Comparison of ENCODE assay signal across 19 cellular contexts in the genomic region with DNA sequence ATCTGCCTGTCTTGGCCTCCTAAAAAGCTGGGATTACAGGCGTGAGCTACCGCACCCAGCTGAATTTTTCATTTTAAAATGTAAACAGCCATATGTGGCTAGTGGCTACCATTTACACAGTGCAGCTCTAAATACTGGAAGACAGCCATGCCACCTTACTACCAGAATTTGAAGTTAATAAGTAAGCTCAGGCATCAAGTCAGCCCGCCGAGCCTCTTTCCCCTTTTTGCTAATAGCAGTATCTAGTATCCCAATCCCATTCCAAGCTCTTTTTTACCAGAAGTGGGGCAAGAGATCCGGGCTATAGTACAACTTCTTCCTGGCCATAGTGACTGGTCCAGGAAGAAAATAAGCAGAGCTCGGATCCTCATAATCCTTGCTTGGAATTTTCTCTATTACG. TPM values are rescaled to one million over a fixed set of nuclear protein-coding genes. Genes with fewer than 3 reads are reported as not detected.
A peak's percentile ranks its signal among the peaks of the same experiment; 100 is the strongest.
DNase-seq lines count a peak whose midpoint lies in the region; ATAC-seq, FAIRE-seq and TF ChIP-seq lines count a peak whose summit lies in the region.
"Had no signal": no experiment of that assay in that cellular context is flagged by ENCODE, and none has a peak within 500 bp of the region (broad histone marks: within the 10 kb centered on the region; RNA-seq: fewer than 3 reads in every experiment).

No MANE protein-coding gene starts in this region.

- TF ChIP-seq POLR2A in body of pancreas (IDR thresholded peaks at IDR 0.05) (no peak), HepG2 (IDR thresholded peaks at IDR 0.05; ENCODE audit: insufficient read depth in 1 of 2, low read depth in 2 of 2, low read length in 2 of 2) (no peak)

- peaks cover 0 to 7% of the 10 kb centered on the region in 2 donors for H3K36me3 ChIP-seq in body of pancreas (replicated peaks in 1 of 2; ENCODE audit: insufficient read depth in 1 of 2, low read depth in 2 of 2)
- peaks cover 0 to 13% of the 10 kb centered on the region in 2 experiments; a peak in 2 of 5 replicates for H3K36me3 ChIP-seq in HepG2 (replicated peaks in 1 of 2; ENCODE audit: control insufficient read depth in 1 of 2, insufficient read depth in 2 of 2, low read length in 2 of 2)

- H3K4me3 ChIP-seq in AG04450 (ENCODE audit: low read depth, low read length) = no peak overlapping the region
- no peak overlapping the region for H3K4me3 ChIP-seq in body of pancreas
- H3K4me3 ChIP-seq in HepG2 (replicated peaks in 1 of 3; ENCODE audit: insufficient read depth in 1 of 3, low read depth in 2 of 3, low read length in 3 of 3) = no peak overlapping the region
- H3K4me3 ChIP-seq: GM12878, GM23248 had no signal

- DNase-seq in AG04450 (ENCODE audit: low read depth, low spot score) = no peak
- peak in 3 of 4 donors; percentile 24 to 29 (median 28) for DNase-seq in body of pancreas
- no peak for DNase-seq in HepG2 (ENCODE audit: low spot score)
- DNase-seq in progenitor cell of endocrine pancreas (ENCODE audit: low spot score, unreplicated experiment) = no peak
- DNase-seq in activated CD4-positive, alpha-beta T cell treated with anti-CD3 and anti-CD28 coated beads for 48 hours = no peak
- DNase-seq in activated CD4-positive, CD25-positive, alpha-beta regulatory T cell (lab: John Stamatoyannopoulos, UW) = no peak
- no peak for DNase-seq in DMS79 (lab: John Stamatoyannopoulos, UW)
- DNase-seq: ACHN; C1 segment of cervical spinal cord; Calu3; CD4-positive, alpha-beta T cell; DMS 273 treated with DMSO at 0.1 percent for 48 hours; GM23248 had no signal

- 43 to 47% methylated on average over 7 of the region's 7 CpGs for WGBS in body of pancreas, 2 donors
- WGBS in HepG2 (ENCODE audit: low lambda C conversion rate) = 60% methylated on average over 7 of the region's 7 CpGs

- H3K79me2 ChIP-seq in HepG2 (ENCODE audit: insufficient read depth, low read length) = no peaks in the 10 kb centered on the region

- H3K4me3 Mint-ChIP-seq in progenitor cell of endocrine pancreas (ENCODE audit: low read depth) = no peak overlapping the region
- H3K4me3 Mint-ChIP-seq: B cell; CD4-positive, alpha-beta T cell had no signal

- FAIRE-seq in HepG2 (lab: Jason Lieb, UNC) = no peak
- FAIRE-seq: GM12878, GM18507, H54 had no signal

- TF ChIP-seq RAD21 in HepG2 (CRISPR knock-in tag; IDR thresholded peaks at IDR 0.05) = no peak

- H3K9me3 ChIP-seq in AG04450 (ENCODE audit: control insufficient read depth, insufficient read depth, low read length) (no peaks in the 10 kb centered on the region), body of pancreas (no peaks in the 10 kb centered on the region), HepG2 (ENCODE audit: low read length) (no peaks in the 10 kb centered on the region)

- no peak overlapping the region for H3K9ac ChIP-seq in HepG2 (ENCODE audit: insufficient read depth, low read depth, low read length)
- H3K9ac ChIP-seq: GM23248 had no signal

- no peaks in the 10 kb centered on the region for H3K9me3 Mint-ChIP-seq in progenitor cell of endocrine pancreas (ENCODE audit: low read depth)
- H3K9me3 Mint-ChIP-seq: CD4-positive, alpha-beta T cell had no signal

- BruUV-seq in HepG2 (replicated peaks; lab: Mats Ljungman, UMichigan) = no TSS peak

- peak overlapping the region; percentile 33 for H3K27ac Mint-ChIP-seq in progenitor cell of endocrine pancreas
- H3K27ac Mint-ChIP-seq: B cell; CD4-positive, alpha-beta T cell had no signal

- peaks cover 4% of the 10 kb centered on the region for H3K36me3 Mint-ChIP-seq in progenitor cell of endocrine pancreas (ENCODE audit: insufficient read depth)

- H3K4me1 Mint-ChIP-seq in progenitor cell of endocrine pancreas (ENCODE audit: low read depth) = no peaks in the 10 kb centered on the region
- H3K4me1 Mint-ChIP-seq: B cell had no signal

- H4K20me1 ChIP-seq in HepG2 (ENCODE audit: insufficient read depth, low read length) = no peaks in the 10 kb centered on the region

- TF ChIP-seq CTCF in AG04450 (IDR thresholded peaks at IDR 0.05; ENCODE audit: low read depth, low read length) (no peak), body of pancreas (IDR thresholded peaks at IDR 0.05) (no peak), HepG2 (CRISPR knock-in tag; IDR thresholded peaks at IDR 0.05) (no peak), progenitor cell of endocrine pancreas (IDR thresholded peaks at IDR 0.05; ENCODE audit: unreplicated experiment) (no peak)

- H3K4me2 ChIP-seq in HepG2 (ENCODE audit: low read depth, low read length) = no peak overlapping the region

- H3K4me1 ChIP-seq in body of pancreas (peaks cover 4% of the 10 kb centered on the region), HepG2 (ENCODE audit: insufficient read depth, low read length) (peaks cover 9% of the 10 kb centered on the region; the same call in 1 of the 2 replicates)

- TF ChIP-seq EP300 in HepG2 (IDR thresholded peaks at IDR 0.05; ENCODE audit: low read depth in 2 of 2, low read length in 2 of 2) = no peak
- no peak for TF ChIP-seq EP300 in HepG2 (CRISPR knock-in tag; IDR thresholded peaks at IDR 0.05; ENCODE audit: borderline replicate concordance)

- peak overlapping the region; percentile 15 for H2AFZ ChIP-seq in HepG2 (ENCODE audit: low read length)
- H2AFZ ChIP-seq: GM23248 had no signal

- intact Hi-C loops in body of pancreas (cut with DNase I) (no loop called here), HepG2 (cut with micrococcal nuclease; ENCODE audit: unreplicated experiment) (no loop called here)

- CTCF ChIA-PET in AG04450 (lab: Charles Lee) = interaction anchor here (0.9 to 1.2 kb wide), 2 partner anchors 33 to 52 kb away, joined by 3 read pairs; a partner anchor contains a TSS
- CTCF ChIA-PET in HepG2 (lab: Yijun Ruan, JAX; ENCODE audit: low intra/inter-chr PET ratio, low total read pairs) = no interaction called here

- no peak for ATAC-seq in body of pancreas
- peak; percentile 29; the same call in 1 of the 3 replicates for ATAC-seq in HepG2
- ATAC-seq: GM12878, HCT116 had no signal

- POLR2A ChIA-PET in AG04450 (lab: Yijun Ruan, JAX) (interaction anchor here (0.6 to 1.4 kb wide), 3 partner anchors 15 to 39 kb away, joined by 3 to 4 read pairs (median 4); a partner anchor contains a TSS), HepG2 (lab: Yijun Ruan, JAX) (interaction anchor here (0.8 to 1.3 kb wide), 3 partner anchors 9 to 19 kb away, joined by 3 read pairs; a partner anchor contains a TSS)

- H3K27ac ChIP-seq in AG04450 (ENCODE audit: low read depth, low read length) (peak overlapping the region; percentile 11), body of pancreas (no peak overlapping the region), HepG2 (ENCODE audit: extremely low read length, insufficient read depth, low read length) (no peak overlapping the region)
- H3K27ac ChIP-seq: GM23248 had no signal

- H3K27me3 ChIP-seq in AG04450 (ENCODE audit: control insufficient read depth, insufficient read depth, low read length) (no peaks in the 10 kb centered on the region), body of pancreas (no peaks in the 10 kb centered on the region), HepG2 (ENCODE audit: control insufficient read depth in 1 of 2, insufficient read depth in 2 of 2, low read length in 2 of 2) (no peaks in the 10 kb centered on the region)

- H3K27me3 Mint-ChIP-seq in progenitor cell of endocrine pancreas = no peaks in the 10 kb centered on the region
- H3K27me3 Mint-ChIP-seq: B cell; CD4-positive, alpha-beta T cell had no signal

- in situ Hi-C loops in HepG2 (cut with HindIII; ENCODE audit: extremely low pct_ligation_motif_present, low pct_unique_long_range_greater_than_20kb) = no loop called here

RNA-seq across cellular contexts. Expression of a gene that starts 15.1 kb away (rescaled TPM):
- 61.8 and 81.9 TPM in 2 replicates for polyA plus RNA-seq in AG04450 (2011; rRNA removed)
- polyA minus RNA-seq in AG04450 (2011; rRNA and poly(A)+ RNA removed) = 21.5 and 42.1 TPM in 2 replicates
- 10 to 100 TPM in 1 of 2 donors, 1 to 10 TPM in 1; 5.9 to 18.4 TPM for total RNA-seq in body of pancreas
- 36.3 and 62.1 TPM in 2 replicates for total RNA-seq in HepG2 (2016; rRNA removed; fragmentation: Illumina TruSeq; extraction: Trizol)
- 9.0 and 10.1 TPM in 2 replicates for total RNA-seq in HepG2 (2016; cell fraction: cytosol; rRNA removed; fragmentation: Illumina TruSeq; extraction: Trizol; ENCODE audit: low read depth)
- total RNA-seq in HepG2 (2016; cell fraction: insoluble cytoplasmic fraction; rRNA removed; fragmentation: Illumina TruSeq; extraction: Trizol) = 40.2 and 62.3 TPM in 2 replicates
- total RNA-seq in HepG2 (2016; cell fraction: membrane; rRNA removed; fragmentation: Illumina TruSeq; extraction: Trizol) = 28.6 and 37.3 TPM in 2 replicates
- total RNA-seq in HepG2 (2016; cell fraction: nucleus; rRNA removed; fragmentation: Illumina TruSeq; extraction: Trizol) = 15.9 and 16.8 TPM in 2 replicates
- 8.6 and 11.5 TPM in 2 replicates for polyA plus RNA-seq in HepG2 (2011; rRNA removed)
- polyA plus RNA-seq in HepG2 (2011; cell fraction: cytosol; rRNA removed) = 2.9 and 5.7 TPM in 2 replicates
- 1.1 and 2.3 TPM in 2 replicates for polyA plus RNA-seq in HepG2 (2011; cell fraction: nucleus; rRNA removed)
- polyA plus RNA-seq in HepG2 (2012) = 17.4 and 25.3 TPM in 2 replicates
- polyA plus RNA-seq in HepG2 (2016; cell fraction: cytosol; fragmentation: Illumina TruSeq; extraction: Trizol; ENCODE audit: low read depth) = 9.4 and 9.5 TPM in 2 replicates
- polyA plus RNA-seq in HepG2 (2016; cell fraction: insoluble cytoplasmic fraction; fragmentation: Illumina TruSeq; extraction: Trizol; ENCODE audit: low read depth) = 69.4 and 70.2 TPM in 2 replicates
- 26.1 and 31.2 TPM in 2 replicates for polyA plus RNA-seq in HepG2 (2016; cell fraction: membrane; fragmentation: Illumina TruSeq; extraction: Trizol; ENCODE audit: low read depth)
- 29.1 and 33.5 TPM in 2 replicates for polyA plus RNA-seq in HepG2 (2016; cell fraction: nucleus; fragmentation: Illumina TruSeq; extraction: Trizol; ENCODE audit: insufficient read depth, low read depth)
- 2.6 and 6.6 TPM in 2 replicates for polyA minus RNA-seq in HepG2 (2011; rRNA and poly(A)+ RNA removed; ENCODE audit: low replicate concordance)
- 10.6 and 12.0 TPM in 2 replicates for polyA minus RNA-seq in HepG2 (2011; cell fraction: cytosol; rRNA and poly(A)+ RNA removed)
- 5.9 and 7.8 TPM in 2 replicates for polyA minus RNA-seq in HepG2 (2011; cell fraction: nucleus; rRNA and poly(A)+ RNA removed)
- 22.0 and 24.1 TPM in 2 replicates for total RNA-seq in progenitor cell of endocrine pancreas

RNA-seq across cellular contexts. Expression of a gene that starts 18.8 kb away (rescaled TPM):
- 14.6 and 23.1 TPM in 2 replicates for polyA plus RNA-seq in AG04450 (2011; rRNA removed)
- 10.8 and 19.0 TPM in 2 replicates for polyA minus RNA-seq in AG04450 (2011; rRNA and poly(A)+ RNA removed)
- total RNA-seq in body of pancreas = 1 to 10 TPM; 5.6 to 7.3 TPM
- total RNA-seq in HepG2 (2016; rRNA removed; fragmentation: Illumina TruSeq; extraction: Trizol) = 5.9 and 6.0 TPM in 2 replicates
- total RNA-seq in HepG2 (2016; cell fraction: cytosol; rRNA removed; fragmentation: Illumina TruSeq; extraction: Trizol; ENCODE audit: low read depth) = 2.0 and 2.2 TPM in 2 replicates
- 5.5 and 7.3 TPM in 2 replicates for total RNA-seq in HepG2 (2016; cell fraction: insoluble cytoplasmic fraction; rRNA removed; fragmentation: Illumina TruSeq; extraction: Trizol)
- total RNA-seq in HepG2 (2016; cell fraction: membrane; rRNA removed; fragmentation: Illumina TruSeq; extraction: Trizol) = 3.1 and 4.0 TPM in 2 replicates
- total RNA-seq in HepG2 (2016; cell fraction: nucleus; rRNA removed; fragmentation: Illumina TruSeq; extraction: Trizol) = 7.6 and 7.7 TPM in 2 replicates
- polyA plus RNA-seq in HepG2 (2011; rRNA removed) = 3.7 and 4.3 TPM in 2 replicates
- 1.7 and 2.7 TPM in 2 replicates for polyA plus RNA-seq in HepG2 (2011; cell fraction: cytosol; rRNA removed)
- polyA plus RNA-seq in HepG2 (2011; cell fraction: nucleus; rRNA removed) = 5.3 and 5.7 TPM in 2 replicates
- 3.1 and 3.2 TPM in 2 replicates for polyA plus RNA-seq in HepG2 (2012)
- 0.14 and 0.19 TPM in 2 replicates for polyA plus RNA-seq in HepG2 (2016; cell fraction: cytosol; fragmentation: Illumina TruSeq; extraction: Trizol; ENCODE audit: low read depth)
- 4.0 and 4.5 TPM in 2 replicates for polyA plus RNA-seq in HepG2 (2016; cell fraction: insoluble cytoplasmic fraction; fragmentation: Illumina TruSeq; extraction: Trizol; ENCODE audit: low read depth)
- 0.56 and 0.84 TPM in 2 replicates for polyA plus RNA-seq in HepG2 (2016; cell fraction: membrane; fragmentation: Illumina TruSeq; extraction: Trizol; ENCODE audit: low read depth)
- 8.1 and 9.3 TPM in 2 replicates for polyA plus RNA-seq in HepG2 (2016; cell fraction: nucleus; fragmentation: Illumina TruSeq; extraction: Trizol; ENCODE audit: insufficient read depth, low read depth)
- 3.0 and 7.0 TPM in 2 replicates for polyA minus RNA-seq in HepG2 (2011; rRNA and poly(A)+ RNA removed; ENCODE audit: low replicate concordance)
- polyA minus RNA-seq in HepG2 (2011; cell fraction: cytosol; rRNA and poly(A)+ RNA removed) = 6.3 and 7.3 TPM in 2 replicates
- polyA minus RNA-seq in HepG2 (2011; cell fraction: nucleus; rRNA and poly(A)+ RNA removed) = 8.0 and 10.6 TPM in 2 replicates
- 12.1 and 12.2 TPM in 2 replicates for total RNA-seq in progenitor cell of endocrine pancreas

RNA-seq across cellular contexts. Expression of a gene that starts 29.9 kb away (rescaled TPM):
- polyA plus RNA-seq in AG04450 (2011; rRNA removed) (38.8 and 39.0 TPM in 2 replicates), HepG2 (2011; rRNA removed) (9.5 and 10.2 TPM in 2 replicates)
- 16.9 and 20.0 TPM in 2 replicates for polyA minus RNA-seq in AG04450 (2011; rRNA and poly(A)+ RNA removed)
- total RNA-seq in body of pancreas (10 to 100 TPM in 1 of 2 donors, 1 to 10 TPM in 1; 5.3 to 12.7 TPM), HepG2 (2016; rRNA removed; fragmentation: Illumina TruSeq; extraction: Trizol) (22.4 and 24.4 TPM in 2 replicates), progenitor cell of endocrine pancreas (24.7 and 27.1 TPM in 2 replicates)
- 4.3 and 5.4 TPM in 2 replicates for total RNA-seq in HepG2 (2016; cell fraction: cytosol; rRNA removed; fragmentation: Illumina TruSeq; extraction: Trizol; ENCODE audit: low read depth)
- total RNA-seq in HepG2 (2016; cell fraction: insoluble cytoplasmic fraction; rRNA removed; fragmentation: Illumina TruSeq; extraction: Trizol) = 23.6 and 26.0 TPM in 2 replicates
- 14.2 and 15.4 TPM in 2 replicates for total RNA-seq in HepG2 (2016; cell fraction: membrane; rRNA removed; fragmentation: Illumina TruSeq; extraction: Trizol)
- 15.0 and 18.4 TPM in 2 replicates for total RNA-seq in HepG2 (2016; cell fraction: nucleus; rRNA removed; fragmentation: Illumina TruSeq; extraction: Trizol)
- 6.3 and 7.9 TPM in 2 replicates for polyA plus RNA-seq in HepG2 (2011; cell fraction: cytosol; rRNA removed)
- polyA plus RNA-seq in HepG2 (2011; cell fraction: nucleus; rRNA removed) = 4.6 and 5.9 TPM in 2 replicates
- polyA plus RNA-seq in HepG2 (2012) = 21.2 and 25.3 TPM in 2 replicates
- 4.8 and 7.2 TPM in 2 replicates for polyA plus RNA-seq in HepG2 (2016; cell fraction: cytosol; fragmentation: Illumina TruSeq; extraction: Trizol; ENCODE audit: low read depth)
- 22.2 and 24.2 TPM in 2 replicates for polyA plus RNA-seq in HepG2 (2016; cell fraction: insoluble cytoplasmic fraction; fragmentation: Illumina TruSeq; extraction: Trizol; ENCODE audit: low read depth)
- polyA plus RNA-seq in HepG2 (2016; cell fraction: membrane; fragmentation: Illumina TruSeq; extraction: Trizol; ENCODE audit: low read depth) = 9.2 and 10.4 TPM in 2 replicates
- polyA plus RNA-seq in HepG2 (2016; cell fraction: nucleus; fragmentation: Illumina TruSeq; extraction: Trizol; ENCODE audit: insufficient read depth, low read depth) = 17.0 and 18.9 TPM in 2 replicates
- 2.5 and 3.6 TPM in 2 replicates for polyA minus RNA-seq in HepG2 (2011; rRNA and poly(A)+ RNA removed; ENCODE audit: low replicate concordance)
- polyA minus RNA-seq in HepG2 (2011; cell fraction: cytosol; rRNA and poly(A)+ RNA removed) = 9.4 and 11.4 TPM in 2 replicates
- 5.8 and 7.1 TPM in 2 replicates for polyA minus RNA-seq in HepG2 (2011; cell fraction: nucleus; rRNA and poly(A)+ RNA removed)

RNA-seq across cellular contexts. Expression of a gene that starts 53.2 kb away (rescaled TPM):
- polyA plus RNA-seq in AG04450 (2011; rRNA removed) = 0.88 and 0.94 TPM in 2 replicates
- 1.2 and 1.3 TPM in 2 replicates for polyA minus RNA-seq in AG04450 (2011; rRNA and poly(A)+ RNA removed)
- total RNA-seq in body of pancreas = 100 to 1,000 TPM in 1 of 2 donors, 10 to 100 TPM in 1; 84.7 to 135 TPM
- total RNA-seq in HepG2 (2016; rRNA removed; fragmentation: Illumina TruSeq; extraction: Trizol) = 0.14 and 0.20 TPM in 2 replicates
- 0.09 and 0.10 TPM in 2 replicates for total RNA-seq in HepG2 (2016; cell fraction: cytosol; rRNA removed; fragmentation: Illumina TruSeq; extraction: Trizol; ENCODE audit: low read depth)
- total RNA-seq in HepG2 (2016; cell fraction: insoluble cytoplasmic fraction; rRNA removed; fragmentation: Illumina TruSeq; extraction: Trizol) = 0.12 and 0.22 TPM in 2 replicates
- total RNA-seq in HepG2 (2016; cell fraction: membrane; rRNA removed; fragmentation: Illumina TruSeq; extraction: Trizol) = 0.06 and 0.24 TPM in 2 replicates
- 0.71 and 1.2 TPM in 2 replicates for total RNA-seq in HepG2 (2016; cell fraction: nucleus; rRNA removed; fragmentation: Illumina TruSeq; extraction: Trizol)
- 0.12 and 0.13 TPM in 2 replicates for polyA plus RNA-seq in HepG2 (2011; rRNA removed)
- polyA plus RNA-seq in HepG2 (2011; cell fraction: cytosol; rRNA removed) = 0.09 and 0.16 TPM in 2 replicates
- 0.32 and 0.38 TPM in 2 replicates for polyA plus RNA-seq in HepG2 (2011; cell fraction: nucleus; rRNA removed)
- polyA plus RNA-seq in HepG2 (2012) = 0.07 and 0.16 TPM in 2 replicates
- 0.14 and 0.19 TPM in 2 replicates for polyA plus RNA-seq in HepG2 (2016; cell fraction: cytosol; fragmentation: Illumina TruSeq; extraction: Trizol; ENCODE audit: low read depth)
- polyA plus RNA-seq in HepG2 (2016; cell fraction: insoluble cytoplasmic fraction; fragmentation: Illumina TruSeq; extraction: Trizol; ENCODE audit: low read depth) = 0.19 TPM in 2 replicates
- 0.08 and 0.18 TPM in 2 replicates for polyA plus RNA-seq in HepG2 (2016; cell fraction: membrane; fragmentation: Illumina TruSeq; extraction: Trizol; ENCODE audit: low read depth)
- polyA plus RNA-seq in HepG2 (2016; cell fraction: nucleus; fragmentation: Illumina TruSeq; extraction: Trizol; ENCODE audit: insufficient read depth, low read depth) = 0.17 TPM in 1 of 2 replicates, not detected in the other
- polyA minus RNA-seq in HepG2 (2011; rRNA and poly(A)+ RNA removed; ENCODE audit: low replicate concordance) = 0.80 and 2.9 TPM in 2 replicates
- not detected in 2 replicates for polyA minus RNA-seq in HepG2 (2011; cell fraction: cytosol; rRNA and poly(A)+ RNA removed)
- 0.39 and 0.50 TPM in 2 replicates for polyA minus RNA-seq in HepG2 (2011; cell fraction: nucleus; rRNA and poly(A)+ RNA removed)
- total RNA-seq in progenitor cell of endocrine pancreas = 10.6 and 14.6 TPM in 2 replicates
- total RNA-seq: G401 had no signal

Comparison
In these comparisons a context has a peak if more than half of its experiments do, and no peak if none do; other contexts are left out.
1. DNase-seq: peak in body of pancreas (3 of 4); none in AG04450 (single experiment), HepG2 (single experiment), progenitor cell of endocrine pancreas (single experiment), activated CD4-positive, alpha-beta T cell treated with anti-CD3 and anti-CD28 coated beads for 48 hours (single experiment), activated CD4-positive, CD25-positive, alpha-beta regulatory T cell (0 of 4) and DMS79 (single experiment).